Comparison of ENCODE assay signal across 26 cellular contexts in genomic region chr12:117803013-117803412, GRCh38.
A peak's percentile ranks its signal among the peaks of the same experiment; 100 is the strongest.
DNase-seq lines count a peak whose midpoint lies in the region; ATAC-seq, FAIRE-seq and TF ChIP-seq lines count a peak whose summit lies in the region.
"Had no signal": no experiment of that assay in that cellular context is flagged by ENCODE, and none has a peak within 500 bp of the region (broad histone marks: within the 10 kb centered on the region; RNA-seq: fewer than 3 reads in every experiment).

No MANE protein-coding gene starts in this region.

- no peak for TF ChIP-seq CTCF in Peyer's patch (IDR thresholded peaks at IDR 0.05)
- no peak for TF ChIP-seq CTCF in foreskin keratinocyte (conservative IDR thresholded peaks at IDR 0.05)
- no peak for TF ChIP-seq CTCF in pancreas (IDR thresholded peaks at IDR 0.05)
- no peak for TF ChIP-seq CTCF in esophagus squamous epithelium (IDR thresholded peaks at IDR 0.05)
- no peak for TF ChIP-seq CTCF in lower lobe of right lung (IDR thresholded peaks at IDR 0.05)

- H3K36me3 Mint-ChIP-seq in naive thymus-derived CD4-positive, alpha-beta T cell: no peaks in the 10 kb centered on the region
- H3K36me3 Mint-ChIP-seq: stimulated activated memory B cell treated with anti-CD40 and anti-IgM and Interleukin-4, amounts not matched to agents 10 μg/mL and 1 μg/mL and 100 μg/mL, for 72 hours had no signal

- H3K27me3 Mint-ChIP-seq in naive thymus-derived CD4-positive, alpha-beta T cell: peaks cover 0 to 17% (median 6%) of the 10 kb centered on the region in 5 donors
- H3K27me3 Mint-ChIP-seq: progenitor cell of endocrine pancreas; stimulated activated memory B cell treated with anti-CD40 and anti-IgM and Interleukin-4, amounts not matched to agents 10 μg/mL and 1 μg/mL and 100 μg/mL, for 72 hours had no signal

- H3K36me3 ChIP-seq in Peyer's patch: no peaks in the 10 kb centered on the region
- H3K36me3 ChIP-seq in pancreas: no peaks in the 10 kb centered on the region
- no peaks in the 10 kb centered on the region for H3K36me3 ChIP-seq in esophagus squamous epithelium
- no peaks in the 10 kb centered on the region for H3K36me3 ChIP-seq in naive thymus-derived CD4-positive, alpha-beta T cell (ENCODE audit: control insufficient read depth in 2 of 3, insufficient read depth in 3 of 3, low read length in 3 of 3)
- H3K36me3 ChIP-seq in lower lobe of right lung: no peaks in the 10 kb centered on the region
- H3K36me3 ChIP-seq: thoracic aorta had no signal

- peaks cover 0 to 4% (median 2%) of the 10 kb centered on the region in 11 donors for H3K9me3 Mint-ChIP-seq in naive thymus-derived CD4-positive, alpha-beta T cell
- H3K9me3 Mint-ChIP-seq: activated T-helper 2 cell treated with anti-CD3 and anti-CD28 coated beads, Interferon-gamma antibody, Interleukin-2, Interleukin-4, amounts not matched to agents 10 μg/mL and 5 μg/mL and 100 μg/mL, durations not matched to agents 14 hours and 24 hours and 36 hours; CD4-positive, alpha-beta T cell; T-helper 2 cell treated with Interferon-gamma antibody and Interleukin-4, amounts not matched to agents 5 μg/mL and 100 μg/mL, for 36 hours had no signal

- H3K4me3 ChIP-seq in Peyer's patch: no peak overlapping the region
- H3K4me3 ChIP-seq in pancreas: no peak overlapping the region
- H3K4me3 ChIP-seq in esophagus squamous epithelium: no peak overlapping the region
- H3K4me3 ChIP-seq in naive thymus-derived CD4-positive, alpha-beta T cell (ENCODE audit: low read length): no peak overlapping the region
- no peak overlapping the region for H3K4me3 ChIP-seq in lower lobe of right lung
- H3K4me3 ChIP-seq: thoracic aorta had no signal

- no peak for TF ChIP-seq POLR2A in Peyer's patch (IDR thresholded peaks at IDR 0.05)
- TF ChIP-seq POLR2A in esophagus squamous epithelium (IDR thresholded peaks at IDR 0.05): no peak

- H3K27ac ChIP-seq in Peyer's patch (peak overlapping the region in 3 of 4 donors; percentile 49 to 76 (median 72)), foreskin keratinocyte (no peak overlapping the region), pancreas (peak overlapping the region; percentile 24 to 73 (median 68)), esophagus squamous epithelium (peak overlapping the region in 1 of 4 donors; percentile 46), lower lobe of right lung (no peak overlapping the region)
- no peak overlapping the region for H3K27ac ChIP-seq in naive thymus-derived CD4-positive, alpha-beta T cell (ENCODE audit: low read depth, low read length)
- H3K27ac ChIP-seq: thoracic aorta had no signal

- DNase-seq in HuH-7 (ENCODE audit: low spot score): peak; percentile 57
- DNase-seq in Peyer's patch: peak in 2 of 3 donors; percentile 69 to 83
- DNase-seq in foreskin keratinocyte: peak; percentile 9 to 77
- DNase-seq in pancreas: peak in 4 of 6 donors; percentile 16 to 51 (median 38)
- DNase-seq in NCI-H1105 treated with DMSO at 0.1 percent for 48 hours (lab: John Stamatoyannopoulos, UW): no peak
- no peak for DNase-seq in esophagus squamous epithelium (lab: John Stamatoyannopoulos, UW)
- DNase-seq in naive thymus-derived CD4-positive, alpha-beta T cell: no peak
- no peak for DNase-seq in lower lobe of right lung
- DNase-seq: activated CD4-positive, alpha-beta T cell treated with anti-CD3 and anti-CD28 coated beads, Interleukin-2, amount 50 U/mL, for 1 hour; activated CD8-positive, alpha-beta memory T cell treated with anti-CD3 and anti-CD28 coated beads, Interleukin-2, amount 50 U/mL, for 4 hours; CD4-positive, alpha-beta T cell; effector CD4-positive, alpha-beta T cell; H9; KG1; left cardiac atrium; NCI-H2029; NCI-H510A treated with DMSO at 0.1 percent for 48 hours; RPMI8226; stimulated activated CD4-positive, alpha-beta T cell treated with anti-CD3 and anti-CD28 coated beads, Interleukin-1b, Interleukin-23, amount 100 ng/mL, for 48 hours had no signal

- WGBS in pancreas, 2 donors: 44 to 53% methylated on average over 6 of the region's 6 CpGs
- WGBS in esophagus squamous epithelium, 2 donors: 20 to 31% methylated on average over 6 of the region's 6 CpGs

- H3K27me3 ChIP-seq in Peyer's patch: no peaks in the 10 kb centered on the region
- H3K27me3 ChIP-seq in foreskin keratinocyte: no peaks in the 10 kb centered on the region
- no peaks in the 10 kb centered on the region for H3K27me3 ChIP-seq in pancreas
- H3K27me3 ChIP-seq in esophagus squamous epithelium: peaks cover 0 to 30% (median 0%) of the 10 kb centered on the region in 4 donors
- no peaks in the 10 kb centered on the region for H3K27me3 ChIP-seq in naive thymus-derived CD4-positive, alpha-beta T cell (ENCODE audit: control insufficient read depth in 2 of 2, insufficient read depth in 2 of 2, low read length in 2 of 2)
- no peaks in the 10 kb centered on the region for H3K27me3 ChIP-seq in lower lobe of right lung (ENCODE audit: low read depth)

- intact Hi-C loops in pancreas (cut with DNase I) (no loop called here), esophagus squamous epithelium (cut with DNase I) (no loop called here), lower lobe of right lung (cut with DNase I) (no loop called here)
- intact Hi-C loops in naive thymus-derived CD4-positive, alpha-beta T cell (cut with micrococcal nuclease): no loop called here

- no peak for ATAC-seq in foreskin keratinocyte
- peak; percentile 81 to 93 (median 90) for ATAC-seq in pancreas
- no peak for ATAC-seq in naive thymus-derived CD4-positive, alpha-beta T cell
- no peak for ATAC-seq in lower lobe of right lung
- ATAC-seq: left cardiac atrium; SK-N-SH treated with all-trans-retinoic acid at 6 μM for 48 hours; stimulated activated memory B cell treated with anti-CD40 and anti-IgM and Interleukin-4, amounts not matched to agents 10 μg/mL and 1 μg/mL and 100 μg/mL, for 72 hours had no signal

- FAIRE-seq in pancreas (lab: Jason Lieb, UNC): no peak
- FAIRE-seq: GM18507 had no signal

- no peak overlapping the region for H3K4me3 Mint-ChIP-seq in naive thymus-derived CD4-positive, alpha-beta T cell
- H3K4me3 Mint-ChIP-seq: CD4-positive, alpha-beta T cell; H9; stimulated activated memory B cell treated with anti-CD40 and anti-IgM and Interleukin-4, amounts not matched to agents 10 μg/mL and 1 μg/mL and 100 μg/mL, for 72 hours; T-helper 2 cell treated with Interferon-gamma antibody and Interleukin-4, amounts not matched to agents 5 μg/mL and 100 μg/mL, for 36 hours had no signal

- no peaks in the 10 kb centered on the region for H3K4me1 Mint-ChIP-seq in naive thymus-derived CD4-positive, alpha-beta T cell
- H3K4me1 Mint-ChIP-seq: stimulated activated memory B cell treated with anti-CD40 and anti-IgM and Interleukin-4, amounts not matched to agents 10 μg/mL and 1 μg/mL and 100 μg/mL, for 72 hours had no signal

- POLR2A ChIA-PET in naive thymus-derived CD4-positive, alpha-beta T cell (lab: Charles Lee): no interaction called here

- no peak overlapping the region for H3K27ac Mint-ChIP-seq in naive thymus-derived CD4-positive, alpha-beta T cell
- H3K27ac Mint-ChIP-seq: activated T-helper 2 cell treated with anti-CD3 and anti-CD28 coated beads, Interferon-gamma antibody, Interleukin-2, Interleukin-4, amounts not matched to agents 10 μg/mL and 5 μg/mL and 100 μg/mL, durations not matched to agents 14 hours and 24 hours and 36 hours; CD4-positive, alpha-beta T cell; H9; progenitor cell of endocrine pancreas; stimulated activated memory B cell treated with anti-CD40 and anti-IgM and Interleukin-4, amounts not matched to agents 10 μg/mL and 1 μg/mL and 100 μg/mL, for 72 hours; T-helper 2 cell treated with Interferon-gamma antibody and Interleukin-4, amounts not matched to agents 5 μg/mL and 100 μg/mL, for 36 hours had no signal

- H3K9me3 ChIP-seq in Peyer's patch: no peaks in the 10 kb centered on the region
- no peaks in the 10 kb centered on the region for H3K9me3 ChIP-seq in pancreas
- H3K9me3 ChIP-seq in esophagus squamous epithelium: no peaks in the 10 kb centered on the region
- H3K9me3 ChIP-seq in naive thymus-derived CD4-positive, alpha-beta T cell (ENCODE audit: control insufficient read depth in 2 of 3, low read length in 3 of 3): no peaks in the 10 kb centered on the region
- no peaks in the 10 kb centered on the region for H3K9me3 ChIP-seq in lower lobe of right lung
- H3K9me3 ChIP-seq: thoracic aorta had no signal

- H3K4me1 ChIP-seq in Peyer's patch: peaks cover 0 to 5% (median 0%) of the 10 kb centered on the region in 4 donors
- H3K4me1 ChIP-seq in foreskin keratinocyte: no peaks in the 10 kb centered on the region
- H3K4me1 ChIP-seq in pancreas: no peaks in the 10 kb centered on the region
- H3K4me1 ChIP-seq in esophagus squamous epithelium: peaks cover 0 to 11% (median 0%) of the 10 kb centered on the region in 3 donors
- no peaks in the 10 kb centered on the region for H3K4me1 ChIP-seq in naive thymus-derived CD4-positive, alpha-beta T cell (ENCODE audit: control insufficient read depth in 2 of 2, insufficient read depth in 2 of 2, low read length in 2 of 2)
- no peaks in the 10 kb centered on the region for H3K4me1 ChIP-seq in lower lobe of right lung

- CTCF ChIA-PET in naive thymus-derived CD4-positive, alpha-beta T cell (lab: Charles Lee): no interaction called here

Comparison
In these comparisons a context has a peak if more than half of its experiments do, and no peak if none do; other contexts are left out.
1. DNase-seq: peak in HuH-7 (single experiment), Peyer's patch (2 of 3), foreskin keratinocyte (2 of 2) and pancreas (4 of 6); none in NCI-H1105 treated with DMSO at 0.1 percent for 48 hours (single experiment), esophagus squamous epithelium (single experiment), naive thymus-derived CD4-positive, alpha-beta T cell (0 of 9) and lower lobe of right lung (single experiment).
2. H3K27ac ChIP-seq: peak in Peyer's patch (3 of 4) and pancreas (4 of 4); none in foreskin keratinocyte (single experiment), naive thymus-derived CD4-positive, alpha-beta T cell (single experiment) and lower lobe of right lung (single experiment).
3. ATAC-seq: peak in pancreas (4 of 4); none in foreskin keratinocyte (single experiment), naive thymus-derived CD4-positive, alpha-beta T cell (single experiment) and lower lobe of right lung (0 of 2).